In genomic region chr7:87312215-87312865, GRCh38 we compare ENCODE assay signal across 8 cellular contexts. TPM values are rescaled to one million over a fixed set of nuclear protein-coding genes. Genes with fewer than 3 reads are reported as not detected.
DNase-seq lines count a peak whose midpoint lies in the region; ATAC-seq and TF ChIP-seq lines count a peak whose summit lies in the region.

No MANE protein-coding gene starts in this region.

- H3K27ac Mint-ChIP-seq in neural crest cell (ENCODE audit: unreplicated experiment), result no peak overlapping the region

- no peak overlapping the region for H3K27ac ChIP-seq in esophagus muscularis mucosa (replicated peaks in 1 of 4)

- H3K36me3 ChIP-seq in NT2/D1 (ENCODE audit: insufficient read depth, insufficient read length, low read length), result no peaks in the 10 kb centered on the region
- no peaks in the 10 kb centered on the region for H3K36me3 ChIP-seq in esophagus muscularis mucosa

- no peaks in the 10 kb centered on the region for H3K27me3 Mint-ChIP-seq in neural crest cell (ENCODE audit: low read depth)

- peak; percentile 62 for DNase-seq in D341Med (ENCODE audit: low spot score)
- DNase-seq in HK-2 (ENCODE audit: unreplicated experiment), result peak; percentile 59
- peak; percentile 57 for DNase-seq in NT2/D1 (ENCODE audit: low read depth, low spot score)
- peak; percentile 77 for DNase-seq in activated CD8-positive, alpha-beta memory T cell treated with anti-CD3 and anti-CD28 coated beads, Interleukin-2, amount 50 U/mL, for 48 hours
- DNase-seq in esophagus muscularis mucosa (ENCODE audit: extremely low spot score), result no peak
- peak; percentile 62 for DNase-seq in neural crest cell (ENCODE audit: low read depth, low spot score)
- DNase-seq in stromal cell of bone marrow (ENCODE audit: low read depth), result peak; percentile 30

- no peak for TF ChIP-seq POLR2A in esophagus muscularis mucosa (IDR thresholded peaks at IDR 0.05; ENCODE audit: low read depth)

- H3K4me1 Mint-ChIP-seq in neural crest cell, result peaks cover 13% of the 10 kb centered on the region

- H3K27me3 ChIP-seq in NT2/D1 (ENCODE audit: insufficient read depth, insufficient read length), result no peaks in the 10 kb centered on the region
- H3K27me3 ChIP-seq in esophagus muscularis mucosa, result no peaks in the 10 kb centered on the region

- intact Hi-C loops in esophagus muscularis mucosa (cut with DNase I), result loop anchor here (1.0 to 5.0 kb wide), 2 partner anchors 104 to 575 kb away; no protein-coding TSS in a partner anchor

- WGBS in esophagus muscularis mucosa, result 23% methylated on average over 2 of the region's 2 CpGs

- no peak for TF ChIP-seq EP300 in esophagus muscularis mucosa (IDR thresholded peaks at IDR 0.05)

- H3K9me3 ChIP-seq in NT2/D1 (ENCODE audit: insufficient read depth, low read length) (no peaks in the 10 kb centered on the region), esophagus muscularis mucosa (no peaks in the 10 kb centered on the region)

- peak; percentile 72 for ATAC-seq in GM19468 (IDR thresholded peaks at IDR 0.05; ENCODE audit: extremely low read depth, unreplicated experiment)

- no peak overlapping the region for H3K4me3 Mint-ChIP-seq in neural crest cell

- H3K9ac ChIP-seq in NT2/D1 (ENCODE audit: insufficient read length, low read depth), result no peak overlapping the region

- H3K36me3 Mint-ChIP-seq in neural crest cell (ENCODE audit: low read depth), result no peaks in the 10 kb centered on the region

- H3K4me3 ChIP-seq in NT2/D1 (ENCODE audit: insufficient read length, low read depth) (no peak overlapping the region), esophagus muscularis mucosa (no peak overlapping the region)

- no peaks in the 10 kb centered on the region for H3K4me1 ChIP-seq in NT2/D1 (ENCODE audit: insufficient read depth, insufficient read length)
- peaks cover 0 to 6% (median 2%) of the 10 kb centered on the region in 4 donors for H3K4me1 ChIP-seq in esophagus muscularis mucosa

- peak; percentile 95 to 98 (median 98) for TF ChIP-seq CTCF in esophagus muscularis mucosa (IDR thresholded peaks at IDR 0.05)
- TF ChIP-seq CTCF in neural crest cell (conservative IDR thresholded peaks at IDR 0.05), result peak; percentile 99

- H3K9me3 Mint-ChIP-seq in neural crest cell, result peaks cover 5% of the 10 kb centered on the region

RNA-seq across cellular contexts. Expression of gene CROT, which starts 33.1 kb away (rescaled TPM):
- 10 to 100 TPM in 1 of 4 donors, 1 to 10 TPM in 3; 9.1 to 10.8 (median 9.6) TPM for total RNA-seq in esophagus muscularis mucosa
- total RNA-seq in neural crest cell, result 18.5 and 20.1 TPM in 2 replicates
